In genomic region chr10:121179006-121179405, GRCh38 we compare ENCODE assay signal across 30 cellular contexts.
"Had no signal": no experiment of that assay in that cellular context is flagged by ENCODE, and none has a peak within 500 bp of the region (broad histone marks: within the 10 kb centered on the region; RNA-seq: fewer than 3 reads in every experiment).

No MANE protein-coding gene starts in this region.

- DNase-seq: activated CD4-positive, alpha-beta memory T cell treated with anti-CD3 and anti-CD28 coated beads for 36 hours; activated CD4-positive, alpha-beta T cell treated with anti-CD3 and anti-CD28 coated beads for 36 hours; activated CD4-positive, alpha-beta T cell treated with anti-CD3 and anti-CD28 coated beads, Interleukin-2, amount 10 ng/mL, durations not matched to agents 7 days and 5 days; activated CD8-positive, alpha-beta memory T cell treated with anti-CD3 and anti-CD28 coated beads, Interleukin-2, amount 50 U/mL, for 4 hours; activated naive CD4-positive, alpha-beta T cell treated with anti-CD3 and anti-CD28 coated beads, Interleukin-2, amount 10 ng/mL, durations not matched to agents 7 days and 5 days; activated naive CD8-positive, alpha-beta T cell treated with anti-CD3 and anti-CD28 coated beads, Interleukin-2, amount 50 U/mL, for 24 hours; activated T-cell treated with anti-CD3 and anti-CD28 coated beads for 4 hours; activated T-cell treated with anti-CD3 and anti-CD28 coated beads, Interleukin-2, amount 50 U/mL, for 4 hours; anterior cingulate cortex; NCI-H1048; NCI-H1105 treated with DMSO at 0.1 percent for 48 hours; NCI-H1436; NCI-H1694; NCI-H2029; NCI-H345; NCI-H524 treated with DMSO at 0.1 percent for 48 hours; SHP77 treated with DMSO at 0.1 percent for 48 hours; SK-N-SH had no signal

- H3K4me3 Mint-ChIP-seq: activated CD4-positive, alpha-beta memory T cell treated with anti-CD3 and anti-CD28 coated beads for 36 hours; activated CD4-positive, alpha-beta T cell treated with anti-CD3 and anti-CD28 coated beads for 36 hours; activated CD4-positive, alpha-beta T cell treated with anti-CD3 and anti-CD28 coated beads, Interleukin-2, amount 10 ng/mL, durations not matched to agents 7 days and 5 days; activated naive CD4-positive, alpha-beta T cell treated with anti-CD3 and anti-CD28 coated beads, Interleukin-2, amount 10 ng/mL, durations not matched to agents 7 days and 5 days; activated naive CD8-positive, alpha-beta T cell; activated naive CD8-positive, alpha-beta T cell treated with anti-CD3 and anti-CD28 coated beads, Interleukin-2, amount 50 U/mL, for 24 hours; activated T-cell treated with anti-CD3 and anti-CD28 coated beads, Interleukin-2, amount 50 U/mL, for 4 hours; activated T-helper 1 cell treated with anti-CD3 and anti-CD28 coated beads, Interleukin-12 subunit alpha, Interleukin-12 subunit beta, Interleukin-2, Interleukin-4 antibody, amounts not matched to agents 30 ng/mL and 10 ng/mL and 1 ng/mL, durations not matched to agents 14 hours and 24 hours and 36 hours; brain; central memory CD8-positive, alpha-beta T cell; T-helper 1 cell treated with Interleukin-12 subunit alpha and Interleukin-12 subunit beta and Interleukin-4 antibody, amounts not matched to agents 30 μg/mL and 1 μg/mL, for 36 hours; T-helper 2 cell treated with Interferon-gamma antibody and Interleukin-4, amounts not matched to agents 5 μg/mL and 100 μg/mL, for 36 hours had no signal

- ATAC-seq: activated CD4-positive, alpha-beta T cell treated with anti-CD3 and anti-CD28 coated beads for 36 hours; activated CD4-positive, CD25-positive, alpha-beta regulatory T cell treated with anti-CD3 and anti-CD28 coated beads, Interleukin-2, amount 50 U/mL, for 24 hours; activated naive CD8-positive, alpha-beta T cell treated with anti-CD3 and anti-CD28 coated beads, Interleukin-2, amount 50 U/mL, for 24 hours; activated T-cell treated with anti-CD3 and anti-CD28 coated beads, Interleukin-2, amount 50 U/mL, for 4 hours; Panc1 had no signal

- H3K27me3 Mint-ChIP-seq: activated CD4-positive, alpha-beta memory T cell treated with anti-CD3 and anti-CD28 coated beads for 36 hours; activated CD4-positive, alpha-beta T cell treated with anti-CD3 and anti-CD28 coated beads for 36 hours; activated CD4-positive, alpha-beta T cell treated with anti-CD3 and anti-CD28 coated beads, Interleukin-2, amount 10 ng/mL, durations not matched to agents 7 days and 5 days; activated naive CD4-positive, alpha-beta T cell treated with anti-CD3 and anti-CD28 coated beads, Interleukin-2, amount 10 ng/mL, durations not matched to agents 7 days and 5 days; activated naive CD8-positive, alpha-beta T cell; central memory CD8-positive, alpha-beta T cell had no signal

- H3K36me3 ChIP-seq: cardiac muscle cell, SJSA1 had no signal

- FAIRE-seq: TTC549 had no signal

- H3K36me3 Mint-ChIP-seq: activated CD4-positive, alpha-beta memory T cell treated with anti-CD3 and anti-CD28 coated beads for 36 hours; activated naive CD4-positive, alpha-beta T cell treated with anti-CD3 and anti-CD28 coated beads, Interleukin-2, amount 10 ng/mL, durations not matched to agents 7 days and 5 days; activated naive CD8-positive, alpha-beta T cell; brain had no signal

- H3K9me3 Mint-ChIP-seq: activated CD4-positive, alpha-beta memory T cell treated with anti-CD3 and anti-CD28 coated beads for 36 hours; activated CD4-positive, alpha-beta T cell treated with anti-CD3 and anti-CD28 coated beads, Interleukin-2, amount 10 ng/mL, durations not matched to agents 7 days and 5 days; activated naive CD4-positive, alpha-beta T cell treated with anti-CD3 and anti-CD28 coated beads, Interleukin-2, amount 10 ng/mL, durations not matched to agents 7 days and 5 days; activated naive CD8-positive, alpha-beta T cell treated with anti-CD3 and anti-CD28 coated beads, Interleukin-2, amount 50 U/mL, for 24 hours; activated T-cell treated with anti-CD3 and anti-CD28 coated beads, Interleukin-2, amount 50 U/mL, for 4 hours; activated T-helper 1 cell treated with anti-CD3 and anti-CD28 coated beads, Interleukin-12 subunit alpha, Interleukin-12 subunit beta, Interleukin-2, Interleukin-4 antibody, amounts not matched to agents 30 ng/mL and 10 ng/mL and 1 ng/mL, durations not matched to agents 14 hours and 24 hours and 36 hours; central memory CD8-positive, alpha-beta T cell; T-helper 1 cell treated with Interleukin-12 subunit alpha and Interleukin-12 subunit beta and Interleukin-4 antibody, amounts not matched to agents 30 μg/mL and 1 μg/mL, for 36 hours; T-helper 2 cell treated with Interferon-gamma antibody and Interleukin-4, amounts not matched to agents 5 μg/mL and 100 μg/mL, for 36 hours had no signal

- H3K4me1 ChIP-seq: SJSA1 had no signal

- H3K4me1 Mint-ChIP-seq: activated CD4-positive, alpha-beta T cell treated with anti-CD3 and anti-CD28 coated beads for 36 hours; activated CD4-positive, alpha-beta T cell treated with anti-CD3 and anti-CD28 coated beads, Interleukin-2, amount 10 ng/mL, durations not matched to agents 7 days and 5 days; activated naive CD4-positive, alpha-beta T cell treated with anti-CD3 and anti-CD28 coated beads, Interleukin-2, amount 10 ng/mL, durations not matched to agents 7 days and 5 days; activated naive CD8-positive, alpha-beta T cell treated with anti-CD3 and anti-CD28 coated beads, Interleukin-2, amount 50 U/mL, for 24 hours; brain; central memory CD8-positive, alpha-beta T cell had no signal

- H3K27me3 ChIP-seq: cardiac muscle cell, SJSA1 had no signal

- H3K27ac Mint-ChIP-seq: activated CD4-positive, alpha-beta memory T cell treated with anti-CD3 and anti-CD28 coated beads for 36 hours; activated CD4-positive, alpha-beta T cell treated with anti-CD3 and anti-CD28 coated beads for 36 hours; activated CD4-positive, alpha-beta T cell treated with anti-CD3 and anti-CD28 coated beads, Interleukin-2, amount 10 ng/mL, durations not matched to agents 7 days and 5 days; activated naive CD8-positive, alpha-beta T cell; activated naive CD8-positive, alpha-beta T cell treated with anti-CD3 and anti-CD28 coated beads, Interleukin-2, amount 50 U/mL, for 24 hours; activated T-helper 1 cell treated with anti-CD3 and anti-CD28 coated beads, Interleukin-12 subunit alpha, Interleukin-12 subunit beta, Interleukin-2, Interleukin-4 antibody, amounts not matched to agents 30 ng/mL and 10 ng/mL and 1 ng/mL, durations not matched to agents 14 hours and 24 hours and 36 hours; brain; T-helper 1 cell treated with Interleukin-12 subunit alpha and Interleukin-12 subunit beta and Interleukin-4 antibody, amounts not matched to agents 30 μg/mL and 1 μg/mL, for 36 hours; T-helper 2 cell treated with Interferon-gamma antibody and Interleukin-4, amounts not matched to agents 5 μg/mL and 100 μg/mL, for 36 hours had no signal

- H3K9me3 ChIP-seq: SK-N-SH had no signal

- H3K4me3 ChIP-seq: cardiac muscle cell, SJSA1 had no signal

- H3K27ac ChIP-seq: cardiac muscle cell, KMS-11, SJSA1 had no signal
